ENCODE assay signal across 9 cellular contexts in genomic region chr16:85522842-85523601, GRCh38.
DNase-seq lines count a peak whose midpoint lies in the region; ATAC-seq, FAIRE-seq and TF ChIP-seq lines count a peak whose summit lies in the region.
"Had no signal": no experiment of that assay in that cellular context is flagged by ENCODE, and none has a peak within 500 bp of the region (broad histone marks: within the 10 kb centered on the region; RNA-seq: fewer than 3 reads in every experiment).

No MANE protein-coding gene starts in this region.

- TF ChIP-seq CTCF in HEK293 (tag by site-specific recombination; IDR thresholded peaks at IDR 0.05): 0 out of 2 replicates have a peak, but pooled peaks have one; percentile 11
- TF ChIP-seq CTCF in astrocyte (IDR thresholded peaks at IDR 0.05; ENCODE audit: insufficient read depth, low read depth, low read length): no peak
- TF ChIP-seq CTCF in right lobe of liver (IDR thresholded peaks at IDR 0.05): no peak
- no peak for TF ChIP-seq CTCF in CD8-positive, alpha-beta T cell (IDR thresholded peaks at IDR 0.05)

- H3K36me3 Mint-ChIP-seq in astrocyte (ENCODE audit: low read depth, unreplicated experiment): peaks cover 6% of the 10 kb centered on the region
- H3K36me3 Mint-ChIP-seq in CD8-positive, alpha-beta T cell: no peaks in the 10 kb centered on the region

- intact Hi-C loops in right lobe of liver (cut with DNase I): no loop called here
- intact Hi-C loops in CD8-positive, alpha-beta T cell (cut with DNase I, micrococcal nuclease): no loop called here

- no peaks in the 10 kb centered on the region for H3K79me2 ChIP-seq in astrocyte (ENCODE audit: insufficient read depth, low read length)

- in situ Hi-C loops in HAP-1 (cut with MboI; ENCODE audit: low sequenced_read_pairs): no loop called here

- peaks cover 0 to 4% of the 10 kb centered on the region in 2 experiments; a peak in 1 of 3 replicates for H3K36me3 ChIP-seq in HEK293 (ENCODE audit: control insufficient read depth in 2 of 2, insufficient read depth in 1 of 2, low read length in 2 of 2)
- H3K36me3 ChIP-seq in astrocyte (ENCODE audit: insufficient read depth, low read length): no peaks in the 10 kb centered on the region
- no peaks in the 10 kb centered on the region for H3K36me3 ChIP-seq in right lobe of liver
- no peaks in the 10 kb centered on the region for H3K36me3 ChIP-seq in CD8-positive, alpha-beta T cell (ENCODE audit: insufficient read depth, low read length)
- no peaks in the 10 kb centered on the region for H3K36me3 ChIP-seq in HAP-1 (replicated peaks)

- POLR2A ChIA-PET in HEK293 (lab: Yijun Ruan, JAX): interaction anchor here (0.5 to 1.6 kb wide), 3 partner anchors 34 to 938 kb away, joined by 4 to 6 read pairs (median 4); no protein-coding TSS in a partner anchor
- POLR2A ChIA-PET in CD8-positive, alpha-beta T cell (lab: Charles Lee): no interaction called here

- peaks cover 24% of the 10 kb centered on the region for H3K4me1 ChIP-seq in HEK293 (ENCODE audit: control insufficient read depth, insufficient read depth, low read length)
- peaks cover 18% of the 10 kb centered on the region for H3K4me1 ChIP-seq in astrocyte (ENCODE audit: insufficient read depth, low read length)
- peaks cover 1 to 65% (median 33%) of the 10 kb centered on the region in 4 donors for H3K4me1 ChIP-seq in right lobe of liver
- peaks cover 4% of the 10 kb centered on the region for H3K4me1 ChIP-seq in CD8-positive, alpha-beta T cell (ENCODE audit: insufficient read depth, low read length)
- H3K4me1 ChIP-seq in HAP-1: no peaks in the 10 kb centered on the region

- H3K4me3 ChIP-seq in HEK293 (ENCODE audit: low read depth, low read length) (no peak overlapping the region), astrocyte (ENCODE audit: insufficient read depth, low read depth, low read length) (no peak overlapping the region), right lobe of liver (no peak overlapping the region), HAP-1 (no peak overlapping the region)
- no peak overlapping the region for H3K4me3 ChIP-seq in CD8-positive, alpha-beta T cell (ENCODE audit: low read depth, low read length)

- TF ChIP-seq POLR2A in right lobe of liver (IDR thresholded peaks at IDR 0.05): no peak

- peaks cover 74% of the 10 kb centered on the region for H4K20me1 ChIP-seq in astrocyte (ENCODE audit: insufficient read depth, low read length)

- H3K4me3 Mint-ChIP-seq in astrocyte (ENCODE audit: unreplicated experiment): no peak overlapping the region
- H3K4me3 Mint-ChIP-seq in CD8-positive, alpha-beta T cell: no peak overlapping the region

- peak overlapping the region; percentile 65; the same call in 1 of the 2 replicates for H3K27ac ChIP-seq in HEK293 (ENCODE audit: extremely low read depth, low read depth, low read length)
- no peak overlapping the region for H3K27ac ChIP-seq in astrocyte (ENCODE audit: low read depth, low read length)
- peak overlapping the region in 2 of 3 donors; percentile 65 to 88 for H3K27ac ChIP-seq in right lobe of liver
- H3K27ac ChIP-seq in CD8-positive, alpha-beta T cell (ENCODE audit: low read depth, low read length): no peak overlapping the region

- H3K27me3 Mint-ChIP-seq in astrocyte (ENCODE audit: low read depth, unreplicated experiment): peaks cover 28% of the 10 kb centered on the region
- no peaks in the 10 kb centered on the region for H3K27me3 Mint-ChIP-seq in CD8-positive, alpha-beta T cell (ENCODE audit: low read depth)

- H3K27ac Mint-ChIP-seq in astrocyte (ENCODE audit: unreplicated experiment): no peak overlapping the region
- no peak overlapping the region for H3K27ac Mint-ChIP-seq in CD8-positive, alpha-beta T cell

- no peak overlapping the region for H2AFZ ChIP-seq in astrocyte (ENCODE audit: low read depth, low read length)

- no peaks in the 10 kb centered on the region for H3K27me3 ChIP-seq in astrocyte (ENCODE audit: insufficient read depth, low read length)
- no peaks in the 10 kb centered on the region for H3K27me3 ChIP-seq in right lobe of liver
- no peaks in the 10 kb centered on the region for H3K27me3 ChIP-seq in CD8-positive, alpha-beta T cell (ENCODE audit: insufficient read depth, low read length)
- H3K27me3 ChIP-seq in HAP-1 (ENCODE audit: low read depth): no peaks in the 10 kb centered on the region

- H3K9me3 Mint-ChIP-seq in astrocyte (ENCODE audit: unreplicated experiment): no peaks in the 10 kb centered on the region
- H3K9me3 Mint-ChIP-seq in CD8-positive, alpha-beta T cell: no peaks in the 10 kb centered on the region

- 80% methylated on average over 2 of the region's 13 CpGs for WGBS in right lobe of liver (ENCODE audit: insufficient coverage, low coverage, low lambda C conversion rate, missing lambda C conversion rate)

- DNase-seq in AG20443 (ENCODE audit: low spot score) (peak; percentile 45), astrocyte (ENCODE audit: low read depth) (peak; percentile 14), right lobe of liver (no peak), NCI-H1436 treated with DMSO at 0.1 percent for 48 hours (lab: John Stamatoyannopoulos, UW) (no peak), HAP-1 (ENCODE audit: low spot score in 2 of 2) (no peak)
- no peak for DNase-seq in activated CD4-positive, alpha-beta T cell treated with anti-CD3 and anti-CD28 coated beads for 1 hour
- no peak for DNase-seq in CD8-positive, alpha-beta T cell

- CTCF ChIA-PET in HEK293 (lab: Yijun Ruan, JAX): interaction anchor here (0.6 to 1.2 kb wide), 2 partner anchors 55 to 1871 kb away, joined by 3 to 5 read pairs; no protein-coding TSS in a partner anchor
- CTCF ChIA-PET in CD8-positive, alpha-beta T cell (lab: Charles Lee): no interaction called here

- no peak for ATAC-seq in right lobe of liver
- ATAC-seq in CD8-positive, alpha-beta T cell: no peak
- ATAC-seq: activated CD4-positive, CD25-positive, alpha-beta regulatory T cell treated with anti-CD3 and anti-CD28 coated beads, Interleukin-2, amount 50 U/mL, for 24 hours had no signal

- peak overlapping the region; percentile 19 for H3K4me2 ChIP-seq in astrocyte (ENCODE audit: low read length)

- FAIRE-seq in astrocyte (lab: Jason Lieb, UNC): no peak

- H3K4me1 Mint-ChIP-seq in astrocyte (ENCODE audit: low read depth, unreplicated experiment): peaks cover 12% of the 10 kb centered on the region
- H3K4me1 Mint-ChIP-seq in CD8-positive, alpha-beta T cell (ENCODE audit: low read depth): peaks cover 6% of the 10 kb centered on the region

- H3K9ac ChIP-seq in astrocyte (ENCODE audit: low read length): no peak overlapping the region

- H3K9me3 ChIP-seq in HEK293 (ENCODE audit: control insufficient read depth, insufficient read depth, low read depth, low read length) (no peaks in the 10 kb centered on the region), astrocyte (ENCODE audit: insufficient read depth, low read depth, low read length) (peaks cover 2% of the 10 kb centered on the region), right lobe of liver (no peaks in the 10 kb centered on the region), HAP-1 (no peaks in the 10 kb centered on the region)
- H3K9me3 ChIP-seq in CD8-positive, alpha-beta T cell (ENCODE audit: low read length): no peaks in the 10 kb centered on the region

TF ChIP-seq in HEK293, 187 proteins besides CTCF, POLR2A, EP300 and RAD21 (continues in another document):
- TF ChIP-seq ZBTB8A (tag by site-specific recombination; IDR thresholded peaks at IDR 0.05): no peak
- 0 out of 2 replicates have a peak, but pooled peaks have one; percentile 55 for TF ChIP-seq ZNF707 (tag by site-specific recombination; IDR thresholded peaks at IDR 0.05)
- no peak for TF ChIP-seq KLF8 (tag by site-specific recombination; IDR thresholded peaks at IDR 0.05)
- no peak for TF ChIP-seq ZNF433 (tag by site-specific recombination; IDR thresholded peaks at IDR 0.05; ENCODE audit: low read depth)
- no peak for TF ChIP-seq BCL11A (tag by site-specific recombination; IDR thresholded peaks at IDR 0.05; ENCODE audit: low read depth)
- TF ChIP-seq INSM2 (tag by site-specific recombination; IDR thresholded peaks at IDR 0.05): no peak
- TF ChIP-seq ZSCAN30 (tag by site-specific recombination; IDR thresholded peaks at IDR 0.05): no peak
- TF ChIP-seq ZBTB17 (tag by site-specific recombination; IDR thresholded peaks at IDR 0.05): no peak; the same call in none of the 2 replicates
- TF ChIP-seq, protein P1, sequence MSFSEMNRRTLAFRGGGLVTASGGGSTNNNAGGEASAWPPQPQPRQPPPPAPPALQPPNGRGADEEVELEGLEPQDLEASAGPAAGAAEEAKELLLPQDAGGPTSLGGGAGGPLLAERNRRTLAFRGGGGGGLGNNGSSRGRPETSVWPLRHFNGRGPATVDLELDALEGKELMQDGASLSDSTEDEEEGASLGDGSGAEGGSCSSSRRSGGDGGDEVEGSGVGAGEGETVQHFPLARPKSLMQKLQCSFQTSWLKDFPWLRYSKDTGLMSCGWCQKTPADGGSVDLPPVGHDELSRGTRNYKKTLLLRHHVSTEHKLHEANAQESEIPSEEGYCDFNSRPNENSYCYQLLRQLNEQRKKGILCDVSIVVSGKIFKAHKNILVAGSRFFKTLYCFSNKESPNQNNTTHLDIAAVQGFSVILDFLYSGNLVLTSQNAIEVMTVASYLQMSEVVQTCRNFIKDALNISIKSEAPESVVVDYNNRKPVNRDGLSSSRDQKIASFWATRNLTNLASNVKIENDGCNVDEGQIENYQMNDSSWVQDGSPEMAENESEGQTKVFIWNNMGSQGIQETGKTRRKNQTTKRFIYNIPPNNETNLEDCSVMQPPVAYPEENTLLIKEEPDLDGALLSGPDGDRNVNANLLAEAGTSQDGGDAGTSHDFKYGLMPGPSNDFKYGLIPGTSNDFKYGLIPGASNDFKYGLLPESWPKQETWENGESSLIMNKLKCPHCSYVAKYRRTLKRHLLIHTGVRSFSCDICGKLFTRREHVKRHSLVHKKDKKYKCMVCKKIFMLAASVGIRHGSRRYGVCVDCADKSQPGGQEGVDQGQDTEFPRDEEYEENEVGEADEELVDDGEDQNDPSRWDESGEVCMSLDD (tag by site-specific recombination; IDR thresholded peaks at IDR 0.05): no peak
- TF ChIP-seq ZNF76 (tag by site-specific recombination; IDR thresholded peaks at IDR 0.05; ENCODE audit: borderline replicate concordance, low read depth): no peak
- TF ChIP-seq ZNF621 (tag by site-specific recombination; IDR thresholded peaks at IDR 0.05): no peak
- no peak for TF ChIP-seq ZFP41 (tag by site-specific recombination; IDR thresholded peaks at IDR 0.05; ENCODE audit: borderline replicate concordance)

Comparison
In these comparisons a context has a peak if more than half of its experiments do, and no peak if none do; other contexts are left out.
1. DNase-seq: peak in AG20443 (single experiment) and astrocyte (single experiment); none in right lobe of liver (0 of 3), NCI-H1436 treated with DMSO at 0.1 percent for 48 hours (single experiment), activated CD4-positive, alpha-beta T cell treated with anti-CD3 and anti-CD28 coated beads for 1 hour (single experiment), CD8-positive, alpha-beta T cell (0 of 7) and HAP-1 (0 of 2).
2. H3K27ac ChIP-seq: peak in HEK293 (single experiment) and right lobe of liver (2 of 3); none in astrocyte (single experiment) and CD8-positive, alpha-beta T cell (single experiment).